8 cellular contexts compared by ENCODE assay signal in genomic region chr12:6384499-6385436, GRCh38. TPM values are rescaled to one million over a fixed set of nuclear protein-coding genes. Genes with fewer than 3 reads are reported as not detected.
DNase-seq lines count a peak whose midpoint lies in the region; ATAC-seq and TF ChIP-seq lines count a peak whose summit lies in the region.

No MANE protein-coding gene starts in this region.

- CTCF ChIA-PET in T-cell (lab: Charles Lee) = interaction anchor here (0.6 to 0.7 kb wide), 3 partner anchors 215 to 540 kb away, joined by 3 to 8 read pairs (median 3); no protein-coding TSS in a partner anchor

- no peaks in the 10 kb centered on the region for H3K9me3 Mint-ChIP-seq in T-cell
- no peaks in the 10 kb centered on the region for H3K9me3 Mint-ChIP-seq in stimulated activated effector memory CD8-positive, alpha-beta T cell treated with anti-CD3 and anti-CD28 coated beads, Interleukin-12 subunit alpha, Interleukin-12 subunit beta, amount 100 ng/mL, for 72 hours

- H3K36me3 ChIP-seq in BLaER1 (no peaks in the 10 kb centered on the region), RWPE2 (ENCODE audit: low read depth) (peaks cover 50% of the 10 kb centered on the region), parathyroid adenoma (ENCODE audit: control insufficient read depth, insufficient read depth, low read length) (no peaks in the 10 kb centered on the region)

- peaks cover 5% of the 10 kb centered on the region for H3K79me2 ChIP-seq in parathyroid adenoma

- H3K9ac ChIP-seq in BLaER1 (peak overlapping the region; percentile 74; the same call in 1 of the 2 replicates), parathyroid adenoma (peak overlapping the region; percentile 84)

- H3K4me2 ChIP-seq in BLaER1 = peak overlapping the region; percentile 87
- H3K4me2 ChIP-seq in parathyroid adenoma (ENCODE audit: low read length) = peak overlapping the region; percentile 91

- no peaks in the 10 kb centered on the region for H4K20me1 ChIP-seq in BLaER1

- H3K4me3 ChIP-seq in BLaER1 (peak overlapping the region; percentile 60), RWPE2 (ENCODE audit: severe bottlenecking) (peak overlapping the region; percentile 65), fibroblast of villous mesenchyme (ENCODE audit: low read depth, low read length) (peak overlapping the region; percentile 81), parathyroid adenoma (ENCODE audit: low read depth, low read length) (peak overlapping the region; percentile 84)

- peak overlapping the region; percentile 72; the same call in 1 of the 2 replicates for H3K27ac ChIP-seq in BLaER1
- H3K27ac ChIP-seq in RWPE2 (ENCODE audit: poor library complexity, severe bottlenecking) = peak overlapping the region; percentile 91
- H3K27ac ChIP-seq in parathyroid adenoma = peak overlapping the region; percentile 93

- peak overlapping the region; percentile 79 for H2AFZ ChIP-seq in parathyroid adenoma

- H3K9me3 ChIP-seq in BLaER1 = no peaks in the 10 kb centered on the region
- no peaks in the 10 kb centered on the region for H3K9me3 ChIP-seq in RWPE2 (ENCODE audit: severe bottlenecking)
- no peaks in the 10 kb centered on the region for H3K9me3 ChIP-seq in parathyroid adenoma (ENCODE audit: control insufficient read depth, low read length)

- H3K4me1 Mint-ChIP-seq in T-cell = peaks cover 3 to 7% (median 5%) of the 10 kb centered on the region in 3 donors
- peaks cover 4% of the 10 kb centered on the region for H3K4me1 Mint-ChIP-seq in stimulated activated effector memory CD8-positive, alpha-beta T cell treated with anti-CD3 and anti-CD28 coated beads, Interleukin-12 subunit alpha, Interleukin-12 subunit beta, amount 100 ng/mL, for 72 hours

- H3K27me3 Mint-ChIP-seq in T-cell = peaks cover 16 to 32% of the 10 kb centered on the region in 2 donors

- DNase-seq in RWPE2 (ENCODE audit: low spot score) = no peak
- DNase-seq in fibroblast of villous mesenchyme (ENCODE audit: low read depth) = peak; percentile 36
- DNase-seq in T-cell = no peak
- no peak for DNase-seq in NCI-H1417 treated with DMSO at 0.1 percent for 48 hours (lab: John Stamatoyannopoulos, UW)
- DNase-seq in stimulated activated effector memory CD8-positive, alpha-beta T cell treated with anti-CD3 and anti-CD28 coated beads, Interleukin-12 subunit alpha, Interleukin-12 subunit beta, amount 100 ng/mL, for 72 hours (ENCODE audit: low spot score in 2 of 2) = no peak

- POLR2A ChIA-PET in T-cell (lab: Charles Lee) = interaction anchor here in 1 of 2 donors (0.6 kb wide), 2 partner anchors 10 to 36 kb away, joined by 3 read pairs; no protein-coding TSS in a partner anchor

- TF ChIP-seq CTCF in RWPE2 (IDR thresholded peaks at IDR 0.05; ENCODE audit: poor library complexity, severe bottlenecking) (no peak), fibroblast of villous mesenchyme (IDR thresholded peaks at IDR 0.05; ENCODE audit: insufficient read depth, low read depth, low read length) (no peak), parathyroid adenoma (IDR thresholded peaks at IDR 0.05) (no peak)

- H3K4me1 ChIP-seq in BLaER1 = peaks cover 17% of the 10 kb centered on the region
- peaks cover 18% of the 10 kb centered on the region for H3K4me1 ChIP-seq in RWPE2 (ENCODE audit: insufficient read depth, poor library complexity, severe bottlenecking)
- peaks cover 18% of the 10 kb centered on the region for H3K4me1 ChIP-seq in parathyroid adenoma

- no peaks in the 10 kb centered on the region for H3K36me3 Mint-ChIP-seq in T-cell
- H3K36me3 Mint-ChIP-seq in stimulated activated effector memory CD8-positive, alpha-beta T cell treated with anti-CD3 and anti-CD28 coated beads, Interleukin-12 subunit alpha, Interleukin-12 subunit beta, amount 100 ng/mL, for 72 hours = no peaks in the 10 kb centered on the region

- H3K27ac Mint-ChIP-seq in T-cell = no peak overlapping the region
- H3K27ac Mint-ChIP-seq in stimulated activated effector memory CD8-positive, alpha-beta T cell treated with anti-CD3 and anti-CD28 coated beads, Interleukin-12 subunit alpha, Interleukin-12 subunit beta, amount 100 ng/mL, for 72 hours = no peak overlapping the region

- ATAC-seq in RWPE2 (ENCODE audit: low read depth) = peak; percentile 14; the same call in 1 of the 3 replicates
- ATAC-seq in T-cell (replicated peaks in 1 of 4) = no peak
- no peak for ATAC-seq in GM21381 (IDR thresholded peaks at IDR 0.05; ENCODE audit: unreplicated experiment)
- ATAC-seq in stimulated activated effector memory CD8-positive, alpha-beta T cell treated with anti-CD3 and anti-CD28 coated beads, Interleukin-12 subunit alpha, Interleukin-12 subunit beta, amount 100 ng/mL, for 72 hours = no peak

- H3K4me3 Mint-ChIP-seq in T-cell = peak overlapping the region in 1 of 3 donors; percentile 44
- H3K4me3 Mint-ChIP-seq in stimulated activated effector memory CD8-positive, alpha-beta T cell treated with anti-CD3 and anti-CD28 coated beads, Interleukin-12 subunit alpha, Interleukin-12 subunit beta, amount 100 ng/mL, for 72 hours = no peak overlapping the region

- H3K27me3 ChIP-seq in BLaER1 = peaks cover 28% of the 10 kb centered on the region
- no peaks in the 10 kb centered on the region for H3K27me3 ChIP-seq in RWPE2 (ENCODE audit: insufficient read depth, poor library complexity, severe bottlenecking)
- H3K27me3 ChIP-seq in parathyroid adenoma (ENCODE audit: control insufficient read depth, insufficient read depth, low read length) = no peaks in the 10 kb centered on the region

RNA-seq across cellular contexts. Expression of gene LTBR, which starts 0.8 kb away (rescaled TPM):
- 61.3 and 69.6 TPM in 2 replicates for total RNA-seq in fibroblast of villous mesenchyme
- total RNA-seq in T-cell = 1 to 10 TPM in 2 of 5 donors, under 1 TPM in 2, not detected in 1; 0.56 to 1.6 (median 1.2) TPM

RNA-seq across cellular contexts. Expression of gene SCNN1A, which starts 9.4 kb away (rescaled TPM):
- total RNA-seq in fibroblast of villous mesenchyme (under 0.01 and 0.32 TPM in 2 replicates), T-cell (1 to 10 TPM; 1.0 to 3.4 (median 2.6) TPM)

RNA-seq across cellular contexts. Expression of gene TNFRSF1A, which starts 42.9 kb away (rescaled TPM):
- total RNA-seq in fibroblast of villous mesenchyme (125 and 174 TPM in 2 replicates), T-cell (10 to 100 TPM; 32.3 to 88.0 (median 86.5) TPM)

RNA-seq across cellular contexts. Expression of gene CD27, which starts 60.0 kb away (rescaled TPM):
- total RNA-seq in fibroblast of villous mesenchyme = under 0.01 and 0.32 TPM in 2 replicates
- 100 to 1,000 TPM in 4 of 5 donors, 10 to 100 TPM in 1; 94.0 to 140 (median 138) TPM for total RNA-seq in T-cell

Comparison
In these comparisons a context has a peak if more than half of its experiments do, and no peak if none do; other contexts are left out.
1. RNA of gene LTBR, which starts 0.8 kb away (total RNA-seq): 61.3 to 69.6 TPM in fibroblast of villous mesenchyme; 0.56 to 1.6 TPM in T-cell; every median in the first group is over 10 times any median in the second.
2. Peak in every context shown above with its lines, with median percentiles within 50 percentile points of each other: H3K27ac ChIP-seq and H3K4me3 ChIP-seq.